Comparison of ENCODE assay signal across 21 cellular contexts in the genomic region with DNA sequence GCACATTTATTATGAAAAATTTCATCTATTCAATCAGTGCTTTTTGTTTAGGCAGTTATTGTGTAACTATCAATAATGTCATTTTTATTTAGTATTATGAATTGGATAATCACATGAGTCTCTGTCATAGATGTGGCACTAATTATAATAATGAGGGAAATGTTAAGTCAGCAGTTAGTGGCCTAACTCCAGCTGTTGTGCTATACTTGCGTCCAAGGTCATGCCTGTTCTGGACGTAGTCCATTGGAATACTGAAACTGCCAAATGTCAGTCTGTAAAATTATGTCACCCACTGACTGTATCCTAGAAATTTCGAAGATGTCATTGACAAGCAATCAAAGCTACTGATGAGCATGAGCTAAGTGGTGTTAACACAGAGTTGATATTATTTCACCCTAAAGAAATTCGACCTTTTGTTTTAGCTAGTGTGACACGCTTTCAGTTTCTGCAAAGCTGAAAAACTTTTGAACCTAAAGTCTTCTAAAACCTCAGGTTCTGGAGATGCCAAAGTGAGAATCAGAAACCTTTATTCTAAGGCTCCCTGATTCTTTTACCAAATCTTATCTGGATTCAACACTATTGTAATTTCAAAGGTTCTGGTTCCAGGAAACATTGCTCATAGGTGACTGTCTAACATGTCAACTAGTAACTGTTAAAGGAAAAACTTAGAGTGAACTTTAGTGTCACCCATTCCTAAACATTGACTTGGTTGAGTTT. TPM values are rescaled to one million over a fixed set of nuclear protein-coding genes. Genes with fewer than 3 reads are reported as not detected.
DNase-seq lines count a peak whose midpoint lies in the region; ATAC-seq, FAIRE-seq and TF ChIP-seq lines count a peak whose summit lies in the region.
"Had no signal": no experiment of that assay in that cellular context is flagged by ENCODE, and none has a peak within 500 bp of the region (broad histone marks: within the 10 kb centered on the region; RNA-seq: fewer than 3 reads in every experiment).

No MANE protein-coding gene starts in this region.

- POLR2A ChIA-PET in activated CD8-positive, alpha-beta T cell treated with anti-CD3 and anti-CD28 coated beads for 36 hours (lab: Charles Lee): no interaction called here
- POLR2A ChIA-PET in activated CD8-positive, alpha-beta T cell treated with anti-CD3 and anti-CD28 coated beads, Interleukin-2, amount 10 ng/mL, durations not matched to agents 7 days and 5 days (lab: Charles Lee): no interaction called here
- POLR2A ChIA-PET in naive thymus-derived CD4-positive, alpha-beta T cell (lab: Charles Lee): no interaction called here

- FAIRE-seq in islet of Langerhans (lab: Jason Lieb, UNC): peak; percentile 89

- 41 to 47% (median 43%) methylated on average over 5 of the region's 5 CpGs for WGBS in adrenal gland, 4 donors

- H3K27ac ChIP-seq in adrenal gland: peak overlapping the region in 4 of 5 donors; percentile 41 to 68 (median 48)
- no peak overlapping the region for H3K27ac ChIP-seq in naive thymus-derived CD4-positive, alpha-beta T cell (ENCODE audit: low read depth, low read length)
- H3K27ac ChIP-seq: cardiac muscle cell had no signal

- peaks cover 21% of the 10 kb centered on the region for H3K4me1 Mint-ChIP-seq in activated CD8-positive, alpha-beta T cell treated with anti-CD3 and anti-CD28 coated beads for 36 hours (ENCODE audit: low read depth)
- no peaks in the 10 kb centered on the region for H3K4me1 Mint-ChIP-seq in activated CD8-positive, alpha-beta T cell treated with anti-CD3 and anti-CD28 coated beads, Interleukin-2, amount 10 ng/mL, durations not matched to agents 7 days and 5 days (ENCODE audit: low read depth)
- peaks cover 7% of the 10 kb centered on the region for H3K4me1 Mint-ChIP-seq in stimulated activated effector memory CD8-positive, alpha-beta T cell treated with anti-CD3 and anti-CD28 coated beads, Interleukin-12 subunit alpha, Interleukin-12 subunit beta, amount 100 ng/mL, for 72 hours
- peaks cover 0 to 14% (median 0%) of the 10 kb centered on the region in 7 donors for H3K4me1 Mint-ChIP-seq in naive thymus-derived CD4-positive, alpha-beta T cell
- H3K4me1 Mint-ChIP-seq: activated naive CD4-positive, alpha-beta T cell treated with anti-CD3 and anti-CD28 coated beads, Interleukin-2, amount 10 ng/mL, durations not matched to agents 7 days and 5 days; CD4-positive, alpha-beta memory T cell; stimulated activated naive B cell treated with anti-CD40 and anti-IgM and Interleukin-4, amounts not matched to agents 10 μg/mL and 1 μg/mL and 100 μg/mL, for 72 hours had no signal

- no peak for TF ChIP-seq CTCF in activated CD8-positive, alpha-beta T cell treated with anti-CD3 and anti-CD28 coated beads for 36 hours (IDR thresholded peaks at IDR 0.05)
- no peak for TF ChIP-seq CTCF in adrenal gland (IDR thresholded peaks at IDR 0.05)

- no peak for TF ChIP-seq POLR2A in adrenal gland (IDR thresholded peaks at IDR 0.05)

- DNase-seq in activated CD8-positive, alpha-beta T cell treated with anti-CD3 and anti-CD28 coated beads for 36 hours: no peak
- DNase-seq in activated CD8-positive, alpha-beta T cell treated with anti-CD3 and anti-CD28 coated beads, Interleukin-2, amount 10 ng/mL, durations not matched to agents 7 days and 5 days: no peak
- peak; percentile 39 to 71 (median 60) for DNase-seq in adrenal gland
- DNase-seq in stimulated activated effector memory CD8-positive, alpha-beta T cell treated with anti-CD3 and anti-CD28 coated beads, Interleukin-12 subunit alpha, Interleukin-12 subunit beta, amount 100 ng/mL, for 72 hours (ENCODE audit: low spot score in 2 of 2): no peak
- DNase-seq in mesenteric fat pad (ENCODE audit: low spot score): no peak
- no peak for DNase-seq in naive thymus-derived CD4-positive, alpha-beta T cell
- DNase-seq: activated CD4-positive, alpha-beta T cell treated with anti-CD3 and anti-CD28 coated beads, Interleukin-2, amount 50 U/mL, for 4 hours; activated naive CD4-positive, alpha-beta T cell treated with anti-CD3 and anti-CD28 coated beads, Interleukin-2, amount 10 ng/mL, durations not matched to agents 7 days and 5 days; CD4-positive, alpha-beta memory T cell; effector memory CD8-positive, alpha-beta T cell; EL; foreskin fibroblast; mesendoderm; NCI-H146; NCI-H2227 treated with DMSO at 0.1 percent for 48 hours; stimulated activated naive B cell treated with anti-CD40 and anti-IgM and Interleukin-4, amounts not matched to agents 10 μg/mL and 1 μg/mL and 100 μg/mL, for 72 hours had no signal

- no peaks in the 10 kb centered on the region for H3K36me3 ChIP-seq in adrenal gland (replicated peaks in 1 of 2)
- no peaks in the 10 kb centered on the region for H3K36me3 ChIP-seq in naive thymus-derived CD4-positive, alpha-beta T cell (ENCODE audit: control insufficient read depth in 2 of 3, insufficient read depth in 3 of 3, low read length in 3 of 3)
- H3K36me3 ChIP-seq: cardiac muscle cell had no signal

- no peak overlapping the region for H3K4me3 Mint-ChIP-seq in activated CD8-positive, alpha-beta T cell treated with anti-CD3 and anti-CD28 coated beads for 36 hours
- H3K4me3 Mint-ChIP-seq in activated CD8-positive, alpha-beta T cell treated with anti-CD3 and anti-CD28 coated beads, Interleukin-2, amount 10 ng/mL, durations not matched to agents 7 days and 5 days: no peak overlapping the region
- H3K4me3 Mint-ChIP-seq in stimulated activated effector memory CD8-positive, alpha-beta T cell treated with anti-CD3 and anti-CD28 coated beads, Interleukin-12 subunit alpha, Interleukin-12 subunit beta, amount 100 ng/mL, for 72 hours: no peak overlapping the region
- H3K4me3 Mint-ChIP-seq in naive thymus-derived CD4-positive, alpha-beta T cell: no peak overlapping the region
- H3K4me3 Mint-ChIP-seq: activated naive CD4-positive, alpha-beta T cell treated with anti-CD3 and anti-CD28 coated beads, Interleukin-2, amount 10 ng/mL, durations not matched to agents 7 days and 5 days; CD4-positive, alpha-beta memory T cell; effector memory CD8-positive, alpha-beta T cell; stimulated activated naive B cell treated with anti-CD40 and anti-IgM and Interleukin-4, amounts not matched to agents 10 μg/mL and 1 μg/mL and 100 μg/mL, for 72 hours; type B pancreatic cell had no signal

- peaks cover 7% of the 10 kb centered on the region for H3K27me3 Mint-ChIP-seq in activated CD8-positive, alpha-beta T cell treated with anti-CD3 and anti-CD28 coated beads for 36 hours
- H3K27me3 Mint-ChIP-seq in activated CD8-positive, alpha-beta T cell treated with anti-CD3 and anti-CD28 coated beads, Interleukin-2, amount 10 ng/mL, durations not matched to agents 7 days and 5 days (ENCODE audit: low read depth): peaks cover 2% of the 10 kb centered on the region
- peaks cover 0 to 6% (median 5%) of the 10 kb centered on the region in 5 donors for H3K27me3 Mint-ChIP-seq in naive thymus-derived CD4-positive, alpha-beta T cell
- H3K27me3 Mint-ChIP-seq: type B pancreatic cell had no signal

- H3K36me3 Mint-ChIP-seq in activated CD8-positive, alpha-beta T cell treated with anti-CD3 and anti-CD28 coated beads for 36 hours (ENCODE audit: low read depth): no peaks in the 10 kb centered on the region
- H3K36me3 Mint-ChIP-seq in activated CD8-positive, alpha-beta T cell treated with anti-CD3 and anti-CD28 coated beads, Interleukin-2, amount 10 ng/mL, durations not matched to agents 7 days and 5 days (ENCODE audit: low read depth): no peaks in the 10 kb centered on the region
- no peaks in the 10 kb centered on the region for H3K36me3 Mint-ChIP-seq in stimulated activated effector memory CD8-positive, alpha-beta T cell treated with anti-CD3 and anti-CD28 coated beads, Interleukin-12 subunit alpha, Interleukin-12 subunit beta, amount 100 ng/mL, for 72 hours
- H3K36me3 Mint-ChIP-seq in naive thymus-derived CD4-positive, alpha-beta T cell: no peaks in the 10 kb centered on the region
- H3K36me3 Mint-ChIP-seq: activated naive CD4-positive, alpha-beta T cell treated with anti-CD3 and anti-CD28 coated beads, Interleukin-2, amount 10 ng/mL, durations not matched to agents 7 days and 5 days; CD4-positive, alpha-beta memory T cell; stimulated activated naive B cell treated with anti-CD40 and anti-IgM and Interleukin-4, amounts not matched to agents 10 μg/mL and 1 μg/mL and 100 μg/mL, for 72 hours; type B pancreatic cell had no signal

- intact Hi-C loops in activated CD8-positive, alpha-beta T cell treated with anti-CD3 and anti-CD28 coated beads for 36 hours (cut with micrococcal nuclease): no loop called here
- intact Hi-C loops in adrenal gland (cut with DNase I): loop anchor here in 1 of 2 donors (10.0 kb wide), 1 partner anchor 52 kb away; no protein-coding TSS in a partner anchor
- intact Hi-C loops in naive thymus-derived CD4-positive, alpha-beta T cell (cut with micrococcal nuclease): no loop called here

- no peaks in the 10 kb centered on the region for H3K9me3 Mint-ChIP-seq in activated CD8-positive, alpha-beta T cell treated with anti-CD3 and anti-CD28 coated beads for 36 hours
- no peaks in the 10 kb centered on the region for H3K9me3 Mint-ChIP-seq in activated CD8-positive, alpha-beta T cell treated with anti-CD3 and anti-CD28 coated beads, Interleukin-2, amount 10 ng/mL, durations not matched to agents 7 days and 5 days (ENCODE audit: insufficient read depth)
- H3K9me3 Mint-ChIP-seq in stimulated activated effector memory CD8-positive, alpha-beta T cell treated with anti-CD3 and anti-CD28 coated beads, Interleukin-12 subunit alpha, Interleukin-12 subunit beta, amount 100 ng/mL, for 72 hours: no peaks in the 10 kb centered on the region
- H3K9me3 Mint-ChIP-seq in naive thymus-derived CD4-positive, alpha-beta T cell: no peaks in the 10 kb centered on the region
- H3K9me3 Mint-ChIP-seq: activated naive CD4-positive, alpha-beta T cell treated with anti-CD3 and anti-CD28 coated beads, Interleukin-2, amount 10 ng/mL, durations not matched to agents 7 days and 5 days; effector memory CD8-positive, alpha-beta T cell; stimulated activated naive B cell treated with anti-CD40 and anti-IgM and Interleukin-4, amounts not matched to agents 10 μg/mL and 1 μg/mL and 100 μg/mL, for 72 hours; type B pancreatic cell had no signal

- H3K9me3 ChIP-seq in adrenal gland (replicated peaks in 1 of 3): no peaks in the 10 kb centered on the region
- no peaks in the 10 kb centered on the region for H3K9me3 ChIP-seq in naive thymus-derived CD4-positive, alpha-beta T cell (ENCODE audit: control insufficient read depth in 2 of 3, low read length in 3 of 3)

- H3K27ac Mint-ChIP-seq in activated CD8-positive, alpha-beta T cell treated with anti-CD3 and anti-CD28 coated beads for 36 hours: peak overlapping the region; percentile 67
- H3K27ac Mint-ChIP-seq in activated CD8-positive, alpha-beta T cell treated with anti-CD3 and anti-CD28 coated beads, Interleukin-2, amount 10 ng/mL, durations not matched to agents 7 days and 5 days: no peak overlapping the region
- no peak overlapping the region for H3K27ac Mint-ChIP-seq in stimulated activated effector memory CD8-positive, alpha-beta T cell treated with anti-CD3 and anti-CD28 coated beads, Interleukin-12 subunit alpha, Interleukin-12 subunit beta, amount 100 ng/mL, for 72 hours
- no peak overlapping the region for H3K27ac Mint-ChIP-seq in naive thymus-derived CD4-positive, alpha-beta T cell
- H3K27ac Mint-ChIP-seq: activated naive CD4-positive, alpha-beta T cell treated with anti-CD3 and anti-CD28 coated beads, Interleukin-2, amount 10 ng/mL, durations not matched to agents 7 days and 5 days; CD4-positive, alpha-beta memory T cell; effector memory CD8-positive, alpha-beta T cell; stimulated activated naive B cell treated with anti-CD40 and anti-IgM and Interleukin-4, amounts not matched to agents 10 μg/mL and 1 μg/mL and 100 μg/mL, for 72 hours; type B pancreatic cell had no signal

- no peaks in the 10 kb centered on the region for H3K27me3 ChIP-seq in adrenal gland
- H3K27me3 ChIP-seq in naive thymus-derived CD4-positive, alpha-beta T cell (ENCODE audit: control insufficient read depth in 2 of 2, insufficient read depth in 2 of 2, low read length in 2 of 2): no peaks in the 10 kb centered on the region
- H3K27me3 ChIP-seq: cardiac muscle cell had no signal

- H3K4me3 ChIP-seq in adrenal gland: no peak overlapping the region
- no peak overlapping the region for H3K4me3 ChIP-seq in naive thymus-derived CD4-positive, alpha-beta T cell (ENCODE audit: low read length)
- H3K4me3 ChIP-seq: cardiac muscle cell, skin epidermis had no signal

- peaks cover 7 to 16% of the 10 kb centered on the region in 2 donors for H3K4me1 ChIP-seq in adrenal gland (replicated peaks in 1 of 2)
- no peaks in the 10 kb centered on the region for H3K4me1 ChIP-seq in naive thymus-derived CD4-positive, alpha-beta T cell (ENCODE audit: control insufficient read depth in 2 of 2, insufficient read depth in 2 of 2, low read length in 2 of 2)

- CTCF ChIA-PET in activated CD8-positive, alpha-beta T cell treated with anti-CD3 and anti-CD28 coated beads for 36 hours (lab: Charles Lee): interaction anchor here (1.5 kb wide), 1 partner anchor 79 kb away, joined by 5 read pairs; no protein-coding TSS in a partner anchor
- CTCF ChIA-PET in activated CD8-positive, alpha-beta T cell treated with anti-CD3 and anti-CD28 coated beads, Interleukin-2, amount 10 ng/mL, durations not matched to agents 7 days and 5 days (lab: Charles Lee): no interaction called here
- CTCF ChIA-PET in naive thymus-derived CD4-positive, alpha-beta T cell (lab: Charles Lee): no interaction called here

- peak; percentile 68 for ATAC-seq in activated CD8-positive, alpha-beta T cell treated with anti-CD3 and anti-CD28 coated beads for 36 hours
- ATAC-seq in activated CD8-positive, alpha-beta T cell treated with anti-CD3 and anti-CD28 coated beads, Interleukin-2, amount 10 ng/mL, durations not matched to agents 7 days and 5 days: no peak
- peak; percentile 46 for ATAC-seq in stimulated activated effector memory CD8-positive, alpha-beta T cell treated with anti-CD3 and anti-CD28 coated beads, Interleukin-12 subunit alpha, Interleukin-12 subunit beta, amount 100 ng/mL, for 72 hours
- no peak for ATAC-seq in HG02763 (IDR thresholded peaks at IDR 0.05; ENCODE audit: unreplicated experiment)
- ATAC-seq in naive thymus-derived CD4-positive, alpha-beta T cell: no peak
- ATAC-seq: effector memory CD8-positive, alpha-beta T cell; stimulated activated naive B cell treated with anti-CD40 and anti-IgM and Interleukin-4, amounts not matched to agents 10 μg/mL and 1 μg/mL and 100 μg/mL, for 72 hours had no signal

RNA-seq across cellular contexts. Expression of a gene that starts 14.8 kb away (rescaled TPM):
- 1 to 10 TPM; 5.0 to 6.2 TPM for total RNA-seq in activated CD8-positive, alpha-beta T cell treated with anti-CD3 and anti-CD28 coated beads for 36 hours
- 1 to 10 TPM in 1 of 2 experiments, under 1 TPM in 1; 0.66 to 1.0 TPM for total RNA-seq in activated CD8-positive, alpha-beta T cell treated with anti-CD3 and anti-CD28 coated beads, Interleukin-2, amount 10 ng/mL, durations not matched to agents 7 days and 5 days
- total RNA-seq in adrenal gland (10 to 100 TPM; 18.6 to 64.4 (median 44.5) TPM), mesenteric fat pad (49.4 TPM)
- polyA plus RNA-seq in adrenal gland: 100 to 1,000 TPM in 1 of 3 donors, 10 to 100 TPM in 2; 13.9 to 128 (median 78.6) TPM
- 10 to 100 TPM in 1 of 5 experiments, 1 to 10 TPM in 4; 2.2 to 13.7 (median 7.0) TPM for total RNA-seq in naive thymus-derived CD4-positive, alpha-beta T cell
- 1 to 10 TPM in 1 of 2 donors, under 1 TPM in 1; 0.48 to 2.1 TPM for polyA plus RNA-seq in naive thymus-derived CD4-positive, alpha-beta T cell

Comparison
In these comparisons a context has a peak if more than half of its experiments do, and no peak if none do; other contexts are left out.
1. ATAC-seq: peak in activated CD8-positive, alpha-beta T cell treated with anti-CD3 and anti-CD28 coated beads for 36 hours (single experiment) and stimulated activated effector memory CD8-positive, alpha-beta T cell treated with anti-CD3 and anti-CD28 coated beads, Interleukin-12 subunit alpha, Interleukin-12 subunit beta, amount 100 ng/mL, for 72 hours (single experiment); none in activated CD8-positive, alpha-beta T cell treated with anti-CD3 and anti-CD28 coated beads, Interleukin-2, amount 10 ng/mL, durations not matched to agents 7 days and 5 days (single experiment), HG02763 (single experiment) and naive thymus-derived CD4-positive, alpha-beta T cell (single experiment).
2. DNase-seq: peak in adrenal gland (7 of 7); none in activated CD8-positive, alpha-beta T cell treated with anti-CD3 and anti-CD28 coated beads for 36 hours (single experiment), activated CD8-positive, alpha-beta T cell treated with anti-CD3 and anti-CD28 coated beads, Interleukin-2, amount 10 ng/mL, durations not matched to agents 7 days and 5 days (single experiment), stimulated activated effector memory CD8-positive, alpha-beta T cell treated with anti-CD3 and anti-CD28 coated beads, Interleukin-12 subunit alpha, Interleukin-12 subunit beta, amount 100 ng/mL, for 72 hours (0 of 2), mesenteric fat pad (single experiment) and naive thymus-derived CD4-positive, alpha-beta T cell (0 of 9).